Comparison of ENCODE assay signal across 8 cellular contexts in the genomic region with DNA sequence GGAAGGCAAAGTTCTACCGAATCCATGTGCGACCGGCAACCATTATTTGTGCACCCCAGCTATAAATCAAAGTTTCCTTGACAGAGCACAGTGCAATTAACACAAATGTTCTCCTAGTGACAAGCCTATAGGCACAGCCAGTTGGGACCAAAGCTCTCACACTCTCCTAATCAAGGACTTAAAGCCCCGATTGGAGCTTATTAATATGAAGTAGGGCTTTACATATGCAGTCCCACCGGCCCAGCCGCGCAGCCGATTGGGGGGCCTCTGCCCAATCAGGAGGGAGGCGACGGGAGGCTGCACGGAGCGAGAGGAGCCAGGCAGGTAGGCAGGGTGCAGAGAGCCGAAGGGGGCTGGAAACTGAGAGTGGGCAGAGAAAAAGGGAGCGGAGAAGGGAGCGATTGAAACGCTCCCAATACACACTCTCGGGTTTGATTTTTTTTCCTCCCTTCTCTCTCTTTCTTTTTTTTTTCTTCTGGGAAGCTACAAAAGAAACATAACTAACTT. TPM values are rescaled to one million over a fixed set of nuclear protein-coding genes. Genes with fewer than 3 reads are reported as not detected.
DNase-seq lines count a peak whose midpoint lies in the region; ATAC-seq and TF ChIP-seq lines count a peak whose summit lies in the region.

A gene (minus strand): TSS at position 156 of the 507 bp plus-strand sequence. CDS start 130 bp downstream, at position 26.

- no peaks in the 10 kb centered on the region for H3K4me1 ChIP-seq in testis

- no peaks in the 10 kb centered on the region for H3K27me3 ChIP-seq in testis

- H3K4me1 Mint-ChIP-seq in brain = peaks cover 88% of the 10 kb centered on the region
- no peaks in the 10 kb centered on the region for H3K4me1 Mint-ChIP-seq in activated CD8-positive, alpha-beta memory T cell treated with anti-CD3 and anti-CD28 coated beads, Interleukin-2, amount 10 ng/mL, durations not matched to agents 7 days and 5 days

- no peaks in the 10 kb centered on the region for H3K9me3 Mint-ChIP-seq in brain
- H3K9me3 Mint-ChIP-seq in activated CD8-positive, alpha-beta memory T cell treated with anti-CD3 and anti-CD28 coated beads, Interleukin-2, amount 10 ng/mL, durations not matched to agents 7 days and 5 days (ENCODE audit: low read depth) = no peaks in the 10 kb centered on the region

- no peak for TF ChIP-seq POLR2A in testis (IDR thresholded peaks at IDR 0.05)

- DNase-seq in D341Med (ENCODE audit: low spot score) (peak; percentile 95), NCI-H2029 (lab: John Stamatoyannopoulos, UW) (peak; percentile 17), left kidney (ENCODE audit: low read depth, low spot score) (peak; percentile 91), testis (peak; percentile 59)
- no peak for DNase-seq in activated CD8-positive, alpha-beta memory T cell treated with anti-CD3 and anti-CD28 coated beads, Interleukin-2, amount 10 ng/mL, durations not matched to agents 7 days and 5 days
- no peak for DNase-seq in stimulated activated naive CD8-positive, alpha-beta T cell treated with anti-CD3 and anti-CD28 coated beads, Interleukin-15, Interleukin-2, amounts not matched to agents 100 U/mL and 50 U/mL, for 24 hours
- DNase-seq in activated effector memory CD4-positive, alpha-beta T cell treated with anti-CD3 and anti-CD28 coated beads, Interleukin-2, amount 50 U/mL, for 16 hours = no peak

- CTCF ChIA-PET in activated CD8-positive, alpha-beta memory T cell treated with anti-CD3 and anti-CD28 coated beads, Interleukin-2, amount 10 ng/mL, durations not matched to agents 7 days and 5 days (lab: Charles Lee) = no interaction called here

- no peaks in the 10 kb centered on the region for H3K36me3 ChIP-seq in testis (ENCODE audit: low read depth, missing control alignments)

- H3K36me3 Mint-ChIP-seq in brain = no peaks in the 10 kb centered on the region
- no peaks in the 10 kb centered on the region for H3K36me3 Mint-ChIP-seq in activated CD8-positive, alpha-beta memory T cell treated with anti-CD3 and anti-CD28 coated beads, Interleukin-2, amount 10 ng/mL, durations not matched to agents 7 days and 5 days

- H3K27me3 Mint-ChIP-seq in brain = peaks cover 15% of the 10 kb centered on the region
- peaks cover 14% of the 10 kb centered on the region for H3K27me3 Mint-ChIP-seq in activated CD8-positive, alpha-beta memory T cell treated with anti-CD3 and anti-CD28 coated beads, Interleukin-2, amount 10 ng/mL, durations not matched to agents 7 days and 5 days

- H3K4me3 ChIP-seq in testis = peak within 1 kb of the TSS in 1 of 2 donors; percentile 24

- 0 to 1% methylated on average over 16 to 17 of the region's 17 CpGs for WGBS in testis, 2 donors

- no peak within 1 kb of the TSS for H3K27ac ChIP-seq in testis

- H3K9me3 ChIP-seq in testis = no peaks in the 10 kb centered on the region

- H3K27ac Mint-ChIP-seq in brain = peak within 1 kb of the TSS in 4 of 5 experiments; percentile 28 to 95 (median 74)
- H3K27ac Mint-ChIP-seq in activated CD8-positive, alpha-beta memory T cell treated with anti-CD3 and anti-CD28 coated beads, Interleukin-2, amount 10 ng/mL, durations not matched to agents 7 days and 5 days = no peak within 1 kb of the TSS

- ATAC-seq in activated CD8-positive, alpha-beta memory T cell treated with anti-CD3 and anti-CD28 coated beads, Interleukin-2, amount 10 ng/mL, durations not matched to agents 7 days and 5 days = no peak
- no peak for ATAC-seq in stimulated activated naive CD8-positive, alpha-beta T cell treated with anti-CD3 and anti-CD28 coated beads, Interleukin-15, Interleukin-2, amounts not matched to agents 100 U/mL and 50 U/mL, for 24 hours

- H3K4me3 Mint-ChIP-seq in brain = peak within 1 kb of the TSS; percentile 87 to 95 (median 91)
- no peak within 1 kb of the TSS for H3K4me3 Mint-ChIP-seq in activated CD8-positive, alpha-beta memory T cell treated with anti-CD3 and anti-CD28 coated beads, Interleukin-2, amount 10 ng/mL, durations not matched to agents 7 days and 5 days

- intact Hi-C loops in testis (cut with DNase I; ENCODE audit: low total_unique reads) = no loop called here

- TF ChIP-seq CTCF in brain (conservative IDR thresholded peaks at IDR 0.05) = no peak
- no peak for TF ChIP-seq CTCF in testis (IDR thresholded peaks at IDR 0.05)

RNA-seq across cellular contexts. Expression of the gene that starts here (rescaled TPM):
- polyA plus RNA-seq in brain (ENCODE audit: insufficient read depth, low read depth, low replicate concordance) (4.4 TPM), testis (ENCODE audit: insufficient read depth, low read depth, low replicate concordance) (2.2 TPM)
- total RNA-seq in testis = 1 to 10 TPM in 1 of 2 donors, under 1 TPM in 1; 0.93 to 1.6 TPM
- total RNA-seq in activated CD8-positive, alpha-beta memory T cell treated with anti-CD3 and anti-CD28 coated beads, Interleukin-2, amount 10 ng/mL, durations not matched to agents 7 days and 5 days = not detected

Comparison
In these comparisons a context has a peak if more than half of its experiments do, and no peak if none do; other contexts are left out.
1. DNase-seq: peak in D341Med (single experiment), NCI-H2029 (single experiment), left kidney (single experiment) and testis (single experiment); none in activated CD8-positive, alpha-beta memory T cell treated with anti-CD3 and anti-CD28 coated beads, Interleukin-2, amount 10 ng/mL, durations not matched to agents 7 days and 5 days (single experiment), stimulated activated naive CD8-positive, alpha-beta T cell treated with anti-CD3 and anti-CD28 coated beads, Interleukin-15, Interleukin-2, amounts not matched to agents 100 U/mL and 50 U/mL, for 24 hours (single experiment) and activated effector memory CD4-positive, alpha-beta T cell treated with anti-CD3 and anti-CD28 coated beads, Interleukin-2, amount 50 U/mL, for 16 hours (single experiment).